15 cellular contexts compared by ENCODE assay signal in the genomic region with DNA sequence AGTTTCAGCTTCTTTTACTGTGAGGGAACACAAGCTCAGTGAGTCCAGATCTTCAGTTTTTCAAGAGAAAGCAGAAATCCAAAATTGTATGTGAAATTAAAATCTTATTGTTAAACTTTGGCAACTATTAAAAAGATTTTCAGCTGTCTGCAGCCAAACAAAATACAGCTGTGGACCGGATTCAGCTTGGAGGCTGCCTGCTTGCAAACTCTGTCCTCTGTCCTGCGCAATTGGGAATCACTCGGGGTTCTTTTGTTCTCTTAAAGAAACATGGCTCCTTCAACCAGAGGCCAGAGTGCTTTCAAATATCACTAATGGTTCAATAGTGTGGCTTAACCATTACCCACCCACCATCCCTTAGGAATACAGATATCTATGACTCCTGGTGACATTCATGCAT.
A peak's percentile ranks its signal among the peaks of the same experiment; 100 is the strongest.
DNase-seq lines count a peak whose midpoint lies in the region; ATAC-seq and TF ChIP-seq lines count a peak whose summit lies in the region.
"Had no signal": no experiment of that assay in that cellular context is flagged by ENCODE, and none has a peak within 500 bp of the region (broad histone marks: within the 10 kb centered on the region; RNA-seq: fewer than 3 reads in every experiment).

No MANE protein-coding gene starts in this region.

- peak overlapping the region; percentile 58; the same call in 1 of the 2 replicates for H3K4me2 ChIP-seq in IMR-90 (ENCODE audit: low read depth, low read length)
- no peak overlapping the region for H3K4me2 ChIP-seq in smooth muscle cell
- H3K4me2 ChIP-seq: BLaER1 had no signal

- no peaks in the 10 kb centered on the region for H3K79me1 ChIP-seq in IMR-90 (ENCODE audit: low read depth in 1 of 2, low read length in 2 of 2)

- H3F3A ChIP-seq in smooth muscle cell (ENCODE audit: low read depth), result no peaks in the 10 kb centered on the region

- H2AFZ ChIP-seq in IMR-90 (replicated peaks; ENCODE audit: low read length, poor library complexity) (no peak overlapping the region), smooth muscle cell (ENCODE audit: low read depth) (no peak overlapping the region)

- H3K27me3 ChIP-seq in IMR-90 (ENCODE audit: control insufficient read depth, insufficient read depth, low read length), result no peaks in the 10 kb centered on the region
- H3K27me3 ChIP-seq in lower lobe of right lung (ENCODE audit: low read depth), result no peaks in the 10 kb centered on the region
- no peaks in the 10 kb centered on the region for H3K27me3 ChIP-seq in smooth muscle cell (ENCODE audit: low read depth)
- H3K27me3 ChIP-seq: BLaER1, brain microvascular endothelial cell had no signal

- DNase-seq in IMR-90 (peak; percentile 49), fibroblast of gingiva (ENCODE audit: low read depth) (peak; percentile 78), lower lobe of right lung (no peak), smooth muscle cell (lab: John Stamatoyannopoulos, UW; ENCODE audit: unreplicated experiment) (no peak), LoVo (ENCODE audit: low spot score) (no peak), midbrain (lab: John Stamatoyannopoulos, UW) (no peak), lower leg skin (ENCODE audit: low spot score in 2 of 2) (no peak)
- DNase-seq: activated effector memory CD4-positive, alpha-beta T cell treated with anti-CD3 and anti-CD28 coated beads, Interleukin-2, amount 50 U/mL, for 16 hours; brain microvascular endothelial cell; effector CD8-positive, alpha-beta T cell; NCI-H1092 treated with DMSO at 0.1 percent for 48 hours; stimulated activated naive CD8-positive, alpha-beta T cell treated with anti-CD3 and anti-CD28 coated beads, Interleukin-15, Interleukin-2, amounts not matched to agents 100 U/mL and 50 U/mL, for 24 hours had no signal

- H2BK20ac ChIP-seq in IMR-90 (ENCODE audit: low read depth, low read length), result peak overlapping the region; percentile 79

- CTCF ChIA-PET in IMR-90 (lab: Yijun Ruan, JAX), result interaction anchor here (1.1 kb wide), 1 partner anchor 37 kb away, joined by 3 read pairs; no protein-coding TSS in a partner anchor

- H3K36me3 ChIP-seq in IMR-90 (ENCODE audit: control insufficient read depth, insufficient read depth, low read length), result no peaks in the 10 kb centered on the region
- H3K36me3 ChIP-seq in lower lobe of right lung, result no peaks in the 10 kb centered on the region
- no peaks in the 10 kb centered on the region for H3K36me3 ChIP-seq in smooth muscle cell (ENCODE audit: low read depth)
- H3K36me3 ChIP-seq: BLaER1, brain microvascular endothelial cell had no signal

- H3K27ac ChIP-seq in IMR-90 (ENCODE audit: insufficient read depth, low read length) (peak overlapping the region; percentile 89), lower lobe of right lung (peak overlapping the region; percentile 21), smooth muscle cell (ENCODE audit: low read depth) (no peak overlapping the region)
- H3K27ac ChIP-seq: BLaER1, brain microvascular endothelial cell, VCaP had no signal

- H2BK15ac ChIP-seq in IMR-90 (ENCODE audit: low read depth, low read length), result peak overlapping the region; percentile 90

- in situ Hi-C loops in IMR-90 (cut with MboI; ENCODE audit: low sequenced_read_pairs), result no loop called here

- H3K4me3 ChIP-seq in IMR-90 (ENCODE audit: insufficient read depth, low read depth, low read length) (no peak overlapping the region), lower lobe of right lung (no peak overlapping the region), smooth muscle cell (no peak overlapping the region), lower leg skin (ENCODE audit: low read depth, poor library complexity, severe bottlenecking) (no peak overlapping the region)
- H3K4me3 ChIP-seq: BLaER1 had no signal

- H3K4ac ChIP-seq in IMR-90 (ENCODE audit: low read depth, low read length), result peak overlapping the region; percentile 75; the same call in 1 of the 2 replicates

- H2BK120ac ChIP-seq in IMR-90 (ENCODE audit: low read depth, low read length), result peak overlapping the region; percentile 87

- H4K5ac ChIP-seq in IMR-90 (ENCODE audit: low read depth, low read length), result peak overlapping the region; percentile 99

- no peaks in the 10 kb centered on the region for H3K79me2 ChIP-seq in smooth muscle cell (ENCODE audit: low read depth)

- peaks cover 15% of the 10 kb centered on the region for H3K4me1 ChIP-seq in IMR-90 (ENCODE audit: control insufficient read depth, insufficient read depth, low read length)
- H3K4me1 ChIP-seq in lower lobe of right lung, result peaks cover 3% of the 10 kb centered on the region
- H3K4me1 ChIP-seq in smooth muscle cell (ENCODE audit: low read depth), result peaks cover 5% of the 10 kb centered on the region
- H3K4me1 ChIP-seq: BLaER1 had no signal

- no peak for TF ChIP-seq CTCF in IMR-90 (conservative IDR thresholded peaks at IDR 0.05; ENCODE audit: low read depth, low read length)
- no peak for TF ChIP-seq CTCF in lower lobe of right lung (IDR thresholded peaks at IDR 0.05)
- no peak for TF ChIP-seq CTCF in smooth muscle cell (IDR thresholded peaks at IDR 0.05; ENCODE audit: borderline replicate concordance, insufficient read depth, poor library complexity, severe bottlenecking)
- TF ChIP-seq CTCF in lower leg skin (IDR thresholded peaks at IDR 0.05), result no peak

- H2AK5ac ChIP-seq in IMR-90 (ENCODE audit: low read depth, low read length), result peak overlapping the region; percentile 46; the same call in 1 of the 2 replicates

- no peak for TF ChIP-seq POLR2A in IMR-90 (IDR thresholded peaks at IDR 0.05; ENCODE audit: low read depth, low read length)
- no peak for TF ChIP-seq POLR2A in lower leg skin (IDR thresholded peaks at IDR 0.05)

- no TSS peak for BruUV-seq in IMR-90 (replicated peaks; lab: Mats Ljungman, UMichigan)

- H3K18ac ChIP-seq in IMR-90 (ENCODE audit: low read depth, low read length), result peak overlapping the region; percentile 97

- H4K91ac ChIP-seq in IMR-90 (ENCODE audit: insufficient read depth, low read depth, low read length), result peak overlapping the region; percentile 92

- ATAC-seq in IMR-90 (ENCODE audit: low read depth) (peak; percentile 46), lower lobe of right lung (peak; percentile 37 to 42), HG02885 (IDR thresholded peaks at IDR 0.05; ENCODE audit: poor library complexity, unreplicated experiment) (no peak)
- ATAC-seq: stimulated activated naive CD8-positive, alpha-beta T cell treated with anti-CD3 and anti-CD28 coated beads, Interleukin-15, Interleukin-2, amounts not matched to agents 100 U/mL and 50 U/mL, for 24 hours had no signal

- intact Hi-C loops in IMR-90 (cut with micrococcal nuclease) (loop anchor here (5.0 kb wide), 2 partner anchors 156 to 369 kb away; no protein-coding TSS in a partner anchor), lower lobe of right lung (cut with DNase I) (no loop called here), lower leg skin (cut with DNase I; ENCODE audit: low total_unique reads) (no loop called here)

- TF ChIP-seq RAD21 in IMR-90 (IDR thresholded peaks at IDR 0.05; ENCODE audit: low read length), result no peak

- dilution Hi-C loops in IMR-90 (cut with HindIII; ENCODE audit: low sequenced_read_pairs, unreplicated experiment), result no loop called here

- peak overlapping the region; percentile 84 for H3K14ac ChIP-seq in IMR-90 (replicated peaks; ENCODE audit: low read depth, low read length)

- H3K9me3 ChIP-seq in IMR-90 (ENCODE audit: control insufficient read depth, insufficient read depth, low read length) (no peaks in the 10 kb centered on the region), lower lobe of right lung (no peaks in the 10 kb centered on the region), smooth muscle cell (replicated peaks; ENCODE audit: low read depth) (no peaks in the 10 kb centered on the region)
- H3K9me3 ChIP-seq: BLaER1 had no signal

- H2AK9ac ChIP-seq in IMR-90 (replicated peaks; ENCODE audit: low read depth, low read length, poor library complexity), result no peak overlapping the region

- peak overlapping the region; percentile 39; the same call in 1 of the 2 replicates for H3K23ac ChIP-seq in IMR-90 (ENCODE audit: low read depth, low read length)

- peak overlapping the region; percentile 59 for H2BK5ac ChIP-seq in IMR-90 (ENCODE audit: low read depth, low read length, poor library complexity, severe bottlenecking)

- 45% methylated on average over 2 of the region's 3 CpGs; no CpG with 5 or more reads in 1 of the 2 experiments for WGBS in IMR-90 (ENCODE audit: extremely low coverage in 2 of 2, insufficient read length in 1 of 2), 2 experiments
- 50% methylated on average over 3 of the region's 3 CpGs for WGBS in smooth muscle cell (ENCODE audit: low lambda C conversion rate)
- WGBS in lower leg skin, 2 donors, result 28 to 43% methylated on average over 3 of the region's 3 CpGs

- H4K20me1 ChIP-seq in IMR-90 (ENCODE audit: insufficient read depth, low read length), result no peaks in the 10 kb centered on the region
- H4K20me1 ChIP-seq in smooth muscle cell (ENCODE audit: low read depth), result no peaks in the 10 kb centered on the region
- H4K20me1 ChIP-seq: BLaER1 had no signal

- POLR2A ChIA-PET in IMR-90 (lab: Charles Lee; ENCODE audit: unreplicated experiment), result no interaction called here

- H3K9ac ChIP-seq in IMR-90 (ENCODE audit: low read depth, low read length) (peak overlapping the region; percentile 43; the same call in 1 of the 2 replicates), smooth muscle cell (ENCODE audit: low read depth) (peak overlapping the region; percentile 27)
- H3K9ac ChIP-seq: BLaER1 had no signal

- peaks cover 2% of the 10 kb centered on the region; the same call in 1 of the 2 replicates for H3K9me1 ChIP-seq in IMR-90 (ENCODE audit: insufficient read depth, low read length)

- H3K56ac ChIP-seq in IMR-90 (ENCODE audit: extremely low read depth, insufficient read depth, low read length), result peak overlapping the region; percentile 1; the same call in 1 of the 2 replicates

- peak overlapping the region; percentile 46 to 76 for H4K8ac ChIP-seq in IMR-90 (ENCODE audit: low read depth in 2 of 2, low read length in 2 of 2)

TF ChIP-seq in IMR-90, 13 proteins besides CTCF, POLR2A, EP300 and RAD21 (continues in another document):
- TF ChIP-seq, protein P1, sequence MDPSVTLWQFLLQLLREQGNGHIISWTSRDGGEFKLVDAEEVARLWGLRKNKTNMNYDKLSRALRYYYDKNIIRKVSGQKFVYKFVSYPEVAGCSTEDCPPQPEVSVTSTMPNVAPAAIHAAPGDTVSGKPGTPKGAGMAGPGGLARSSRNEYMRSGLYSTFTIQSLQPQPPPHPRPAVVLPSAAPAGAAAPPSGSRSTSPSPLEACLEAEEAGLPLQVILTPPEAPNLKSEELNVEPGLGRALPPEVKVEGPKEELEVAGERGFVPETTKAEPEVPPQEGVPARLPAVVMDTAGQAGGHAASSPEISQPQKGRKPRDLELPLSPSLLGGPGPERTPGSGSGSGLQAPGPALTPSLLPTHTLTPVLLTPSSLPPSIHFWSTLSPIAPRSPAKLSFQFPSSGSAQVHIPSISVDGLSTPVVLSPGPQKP (IDR thresholded peaks at IDR 0.05; ENCODE audit: borderline replicate concordance, low read depth, low read length), result no peak
- TF ChIP-seq SMC3 (IDR thresholded peaks at IDR 0.05; ENCODE audit: low read depth, low read length), result no peak

Comparison
In these comparisons a context has a peak if more than half of its experiments do, and no peak if none do; other contexts are left out.
1. DNase-seq: peak in IMR-90 (single experiment) and fibroblast of gingiva (single experiment); none in lower lobe of right lung (single experiment), smooth muscle cell (single experiment), LoVo (single experiment), midbrain (single experiment) and lower leg skin (0 of 2).